8 cellular contexts compared by ENCODE assay signal in genomic region chr17:81393684-81394376, GRCh38. TPM values are rescaled to one million over a fixed set of nuclear protein-coding genes. Genes with fewer than 3 reads are reported as not detected.
DNase-seq lines count a peak whose midpoint lies in the region; ATAC-seq and TF ChIP-seq lines count a peak whose summit lies in the region.

No MANE protein-coding gene starts in this region.

- no peaks in the 10 kb centered on the region for H3K36me3 Mint-ChIP-seq in IgD-negative memory B cell

- H3K9me3 Mint-ChIP-seq in IgD-negative memory B cell: peaks cover 0 to 8% (median 0%) of the 10 kb centered on the region in 3 donors

- in situ Hi-C loops in transverse colon (cut with MboI; ENCODE audit: low pct_ligation_motif_present in 1 of 4, low pct_unique_long_range_greater_than_20kb in 1 of 4, low sequenced_read_pairs in 3 of 4): loop anchor here in 2 of 4 donors (10.0 to 25.0 kb wide), 3 partner anchors 59 to 107 kb away; partner anchors contain the start of gene SLC38A10 (in 1 of the 2)

- DNase-seq in DMS53 (lab: John Stamatoyannopoulos, UW): peak; percentile 100
- peak; percentile 100 for DNase-seq in OCI-M1 (lab: John Stamatoyannopoulos, UW)
- peak; percentile 100 for DNase-seq in cardiac muscle cell (ENCODE audit: low read depth in 1 of 2, low spot score in 1 of 2)
- DNase-seq in nucleus accumbens (lab: John Stamatoyannopoulos, UW): peak; percentile 64 to 100 (median 98)
- DNase-seq in transverse colon: peak; percentile 100

- peak; percentile 33 for TF ChIP-seq CTCF in cardiac muscle cell (IDR thresholded peaks at IDR 0.05; ENCODE audit: low read depth, low read length)
- peak in 2 of 5 experiments; percentile 8 to 23 for TF ChIP-seq CTCF in transverse colon (IDR thresholded peaks at IDR 0.05)

- no peak for ATAC-seq in HG03045 (IDR thresholded peaks at IDR 0.05; ENCODE audit: unreplicated experiment)

- H3K27ac Mint-ChIP-seq in IgD-negative memory B cell: peak overlapping the region; percentile 93 to 99 (median 97)

- peak; percentile 66 for TF ChIP-seq POLR2A in transverse colon (IDR thresholded peaks at IDR 0.05)

- TF ChIP-seq EP300 in transverse colon (IDR thresholded peaks at IDR 0.05; ENCODE audit: low read depth): peak; percentile 17

- H3K4me1 Mint-ChIP-seq in IgD-negative memory B cell: peaks cover 5 to 13% (median 7%) of the 10 kb centered on the region in 3 donors

- peak overlapping the region; percentile 69 for H3K27ac ChIP-seq in adipose tissue (ENCODE audit: low read depth, low read length)
- H3K27ac ChIP-seq in cardiac muscle cell: peak overlapping the region; percentile 98
- H3K27ac ChIP-seq in transverse colon: peak overlapping the region; percentile 97 to 99 (median 98)

- peak overlapping the region in 3 of 4 donors; percentile 33 to 89 (median 78) for H3K4me3 Mint-ChIP-seq in IgD-negative memory B cell

- peaks cover 50% of the 10 kb centered on the region for H3K27me3 Mint-ChIP-seq in IgD-negative memory B cell

- H3K9me3 ChIP-seq in cardiac muscle cell (ENCODE audit: low read depth) (no peaks in the 10 kb centered on the region), transverse colon (no peaks in the 10 kb centered on the region)

- no peaks in the 10 kb centered on the region for H3K36me3 ChIP-seq in cardiac muscle cell
- no peaks in the 10 kb centered on the region for H3K36me3 ChIP-seq in transverse colon

- WGBS in adipose tissue, 3 donors: 0% methylated on average over 40 to 63 of the region's 63 CpGs
- WGBS in transverse colon (ENCODE audit: low coverage in 1 of 2), 2 donors: 1 to 6% methylated on average over 8 to 36 of the region's 63 CpGs

- intact Hi-C loops in transverse colon (cut with DNase I; ENCODE audit: low total_unique reads): loop anchor here (2.0 to 10.0 kb wide), 2 partner anchors 89 to 99 kb away; partner anchors contain the start of gene SLC38A10

- H3K4me1 ChIP-seq in cardiac muscle cell (ENCODE audit: low read depth) (peaks cover 50% of the 10 kb centered on the region), transverse colon (peaks cover 19 to 47% (median 40%) of the 10 kb centered on the region in 4 donors)

- H3K4me3 ChIP-seq in cardiac muscle cell (peak overlapping the region; percentile 85), transverse colon (peak overlapping the region; percentile 85 to 97 (median 88))

- H3K27me3 ChIP-seq in cardiac muscle cell (no peaks in the 10 kb centered on the region), transverse colon (peaks cover 13% of the 10 kb centered on the region)

RNA-seq across cellular contexts. Expression of gene BAHCC1, which starts 1.4 kb away (rescaled TPM):
- polyA plus RNA-seq in IgD-negative memory B cell (not detected), adipose tissue (10 to 100 TPM in 2 of 3 donors, 1 to 10 TPM in 1; 5.6 to 14.4 (median 12.9) TPM), cardiac muscle cell (20.0 and 20.3 TPM in 2 replicates)
- total RNA-seq in cardiac muscle cell (27.1 and 47.3 TPM in 2 replicates), transverse colon (100 to 1,000 TPM in 1 of 4 donors, 10 to 100 TPM in 2, 1 to 10 TPM in 1; 8.7 to 133 (median 12.4) TPM)
